In genomic region chr10:119370972-119371703, GRCh38 we compare ENCODE assay signal across 11 cellular contexts.
DNase-seq lines count a peak whose midpoint lies in the region; ATAC-seq and TF ChIP-seq lines count a peak whose summit lies in the region.
"Had no signal": no experiment of that assay in that cellular context is flagged by ENCODE, and none has a peak within 500 bp of the region (broad histone marks: within the 10 kb centered on the region; RNA-seq: fewer than 3 reads in every experiment).

No MANE protein-coding gene starts in this region.

- ATAC-seq in GM21723 (IDR thresholded peaks at IDR 0.05; ENCODE audit: unreplicated experiment) (no peak), HG02759 (IDR thresholded peaks at IDR 0.05; ENCODE audit: unreplicated experiment) (no peak)
- ATAC-seq: CD8-positive, alpha-beta T cell had no signal

- H3K4me2 ChIP-seq in SK-N-SH: peak overlapping the region; percentile 70; the same call in 1 of the 2 replicates
- H3K4me2 ChIP-seq in fibroblast of lung (ENCODE audit: extremely low read depth, insufficient read depth, low read length): peak overlapping the region; percentile 81
- peak overlapping the region; percentile 85 for H3K4me2 ChIP-seq in osteoblast (ENCODE audit: insufficient read depth, low read length)

- H3K9ac ChIP-seq in SK-N-SH (peak overlapping the region; percentile 35; the same call in 1 of the 2 replicates), fibroblast of lung (ENCODE audit: insufficient read depth, low read length) (peak overlapping the region; percentile 80)

- H3K36me3 ChIP-seq in SK-N-SH (replicated peaks in 1 of 2; ENCODE audit: control insufficient read depth in 1 of 2, insufficient read depth in 2 of 2, low read length in 1 of 2): no peaks in the 10 kb centered on the region
- no peaks in the 10 kb centered on the region for H3K36me3 ChIP-seq in fibroblast of lung (ENCODE audit: control insufficient read depth, insufficient read depth, low read length)
- no peaks in the 10 kb centered on the region for H3K36me3 ChIP-seq in osteoblast (ENCODE audit: insufficient read depth, low read length)

- H2AFZ ChIP-seq in SK-N-SH (ENCODE audit: low read depth) (no peak overlapping the region), fibroblast of lung (ENCODE audit: low read length) (no peak overlapping the region), osteoblast (ENCODE audit: low read length) (peak overlapping the region; percentile 11)

- peaks cover 9 to 48% of the 10 kb centered on the region in 2 experiments; a peak in 3 of 4 replicates for H3K4me1 ChIP-seq in SK-N-SH (ENCODE audit: control insufficient read depth in 1 of 2, insufficient read depth in 2 of 2, low read depth in 1 of 2, low read length in 1 of 2)
- peaks cover 56% of the 10 kb centered on the region for H3K4me1 ChIP-seq in fibroblast of lung (ENCODE audit: control insufficient read depth, extremely low read depth, insufficient read depth, low read length)
- peaks cover 23% of the 10 kb centered on the region for H3K4me1 ChIP-seq in osteoblast (ENCODE audit: insufficient read depth, low read length)

- DNase-seq in AG08396 (ENCODE audit: low spot score) (peak; percentile 89), SK-N-SH (peak; percentile 81), fibroblast of lung (ENCODE audit: low read depth in 2 of 2) (peak; percentile 68 to 93), osteoblast (ENCODE audit: insufficient read length, low spot score, missing footprints) (peak; percentile 97), hippocampal formation (lab: John Stamatoyannopoulos, UW) (no peak)
- DNase-seq in effector CD8-positive, alpha-beta T cell (lab: John Stamatoyannopoulos, UW): no peak
- DNase-seq: activated CD4-positive, alpha-beta T cell treated with anti-CD3 and anti-CD28 coated beads, Interleukin-2, amount 50 U/mL, for 1 hour; CD8-positive, alpha-beta T cell; NCI-H345 had no signal

- H3K4me3 ChIP-seq in SK-N-SH (ENCODE audit: low read depth in 2 of 2, low read length in 1 of 2) (no peak overlapping the region), fibroblast of lung (replicated peaks in 1 of 4; ENCODE audit: control extremely low read depth in 1 of 4, insufficient read depth in 1 of 4, low read depth in 3 of 4, low read length in 4 of 4) (peak overlapping the region in 2 of 4 experiments; percentile 20 to 46), osteoblast (ENCODE audit: insufficient read depth, low read length) (peak overlapping the region; percentile 61)

- H3K27ac ChIP-seq in SK-N-SH (ENCODE audit: low read depth in 2 of 2, low read length in 1 of 2) (peak overlapping the region; percentile 43 to 71; a peak in 3 of 4 replicates), fibroblast of lung (ENCODE audit: insufficient read depth, low read length) (peak overlapping the region; percentile 94), osteoblast (ENCODE audit: low read depth, low read length) (peak overlapping the region; percentile 89)

- H3K9me2 ChIP-seq in SK-N-SH: no peaks in the 10 kb centered on the region

- WGBS in SK-N-SH (ENCODE audit: low lambda C conversion rate): 54% methylated on average over 22 of the region's 24 CpGs

- TF ChIP-seq EP300 in SK-N-SH (IDR thresholded peaks at IDR 0.05; ENCODE audit: borderline replicate concordance in 1 of 2, low read depth in 1 of 2, low read length in 1 of 2): no peak

- TF ChIP-seq RAD21 in SK-N-SH (IDR thresholded peaks at IDR 0.05; ENCODE audit: low read length): no peak

- H3K79me2 ChIP-seq in SK-N-SH (ENCODE audit: insufficient read depth) (no peaks in the 10 kb centered on the region), fibroblast of lung (ENCODE audit: control insufficient read depth, insufficient read depth, low read length) (peaks cover 28% of the 10 kb centered on the region), osteoblast (ENCODE audit: insufficient read depth, low read length) (no peaks in the 10 kb centered on the region)

- peaks cover 2% of the 10 kb centered on the region for H3F3A ChIP-seq in SK-N-SH (replicated peaks; ENCODE audit: insufficient read depth)

- POLR2A ChIA-PET in SK-N-SH (lab: Yijun Ruan, JAX): no interaction called here

- TF ChIP-seq CTCF in SK-N-SH (IDR thresholded peaks at IDR 0.05): no peak
- no peak for TF ChIP-seq CTCF in fibroblast of lung (conservative IDR thresholded peaks at IDR 0.05 in 1 of 2, IDR thresholded peaks at IDR 0.05 in 1 of 2; ENCODE audit: low read depth in 1 of 2, low read length in 2 of 2)
- no peak for TF ChIP-seq CTCF in osteoblast (IDR thresholded peaks at IDR 0.05; ENCODE audit: extremely low read depth, low read depth, low read length)

- no peaks in the 10 kb centered on the region for H3K9me3 ChIP-seq in SK-N-SH
- no peaks in the 10 kb centered on the region for H3K9me3 ChIP-seq in fibroblast of lung (ENCODE audit: control insufficient read depth, insufficient read depth, low read depth, low read length)
- H3K9me3 ChIP-seq in osteoblast (ENCODE audit: low read depth, low read length): no peaks in the 10 kb centered on the region

- H4K20me1 ChIP-seq in SK-N-SH (ENCODE audit: insufficient read depth) (no peaks in the 10 kb centered on the region), fibroblast of lung (ENCODE audit: control insufficient read depth, extremely low read depth, insufficient read depth, low read length) (no peaks in the 10 kb centered on the region), osteoblast (ENCODE audit: insufficient read depth, low read length) (no peaks in the 10 kb centered on the region)

- CTCF ChIA-PET in SK-N-SH (lab: Yijun Ruan, JAX): interaction anchor here (1.2 to 2.1 kb wide), 8 partner anchors 29 to 172 kb away, joined by 3 to 8 read pairs (median 4); partner anchors contain the start of gene GRK5

- H3K27me3 ChIP-seq in SK-N-SH (ENCODE audit: insufficient read depth) (no peaks in the 10 kb centered on the region), fibroblast of lung (ENCODE audit: control insufficient read depth, insufficient read depth, low read length) (no peaks in the 10 kb centered on the region), osteoblast (ENCODE audit: insufficient read depth, low read length) (peaks cover 2% of the 10 kb centered on the region)

TF ChIP-seq in SK-N-SH, 30 proteins besides CTCF, POLR2A, EP300 and RAD21:
- TF ChIP-seq EZH2phosphoT487 (IDR thresholded peaks at IDR 0.05; ENCODE audit: borderline replicate concordance, low read depth): no peak
- peak; percentile 50 for TF ChIP-seq TCF12 (IDR thresholded peaks at IDR 0.05)
- no peak for TF ChIP-seq TAF1 (IDR thresholded peaks at IDR 0.05; ENCODE audit: borderline replicate concordance, low read depth, low read length)
- 0 out of 2 replicates have a peak, but pooled peaks have one; percentile 34 for TF ChIP-seq PBX3 (IDR thresholded peaks at IDR 0.05)
- 0 out of 2 replicates have a peak, but pooled peaks have one; percentile 22 for TF ChIP-seq MAX (IDR thresholded peaks at IDR 0.05; ENCODE audit: low read depth)
- TF ChIP-seq ZBTB33 (IDR thresholded peaks at IDR 0.05; ENCODE audit: borderline replicate concordance, low read depth): no peak

Comparison
In these comparisons a context has a peak if more than half of its experiments do, and no peak if none do; other contexts are left out.
1. DNase-seq: peak in AG08396 (single experiment), SK-N-SH (single experiment), fibroblast of lung (2 of 2) and osteoblast (single experiment); none in effector CD8-positive, alpha-beta T cell (single experiment) and hippocampal formation (0 of 2).
2. Peak in every context shown above with its lines, with median percentiles within 50 percentile points of each other: H3K27ac ChIP-seq and H3K4me2 ChIP-seq.